In the genomic region with DNA sequence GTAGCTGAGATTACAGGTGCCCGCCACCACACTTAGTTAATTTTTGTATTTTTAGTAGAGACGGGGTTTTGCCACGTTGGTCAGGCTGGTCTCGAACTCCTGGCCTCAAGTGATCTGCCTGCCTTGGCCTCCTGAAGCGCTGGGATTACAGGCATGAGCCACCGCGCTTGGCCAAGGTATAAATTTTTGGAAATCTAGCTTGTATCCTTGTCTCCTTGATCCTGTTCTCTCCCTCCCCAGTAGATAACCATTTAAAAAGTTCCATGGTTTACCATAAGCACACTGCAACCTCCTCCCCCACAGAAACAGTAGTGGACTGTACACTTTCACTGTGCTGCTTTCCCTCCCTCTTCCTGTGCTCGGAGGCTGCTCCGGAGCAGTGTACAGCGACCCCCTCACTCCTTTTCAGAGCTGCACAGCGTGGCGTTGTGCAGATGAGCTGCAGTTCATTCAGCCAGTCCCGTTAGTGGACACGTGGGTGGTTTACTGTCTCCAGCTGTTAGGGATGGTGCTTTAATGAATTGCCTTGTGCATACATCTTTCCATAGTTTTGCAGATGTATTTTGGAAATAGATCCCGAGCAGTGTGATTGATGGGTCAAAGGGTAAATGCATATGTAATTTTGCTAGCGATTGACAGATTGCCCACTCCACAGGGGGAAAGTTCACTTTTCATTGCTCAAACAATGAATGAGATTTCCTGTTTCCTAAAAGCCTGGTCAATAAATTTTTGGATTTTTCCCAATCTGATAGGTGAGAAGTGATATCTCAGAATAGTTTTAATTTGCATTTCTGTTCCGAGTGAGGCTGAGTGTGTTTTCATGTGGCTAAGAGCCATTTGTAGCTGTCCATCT, we compare ENCODE assay signal across 1 cellular context.
TF ChIP-seq lines count a peak whose summit lies in the region.

No MANE protein-coding gene starts in this region.

TF ChIP-seq in H1, 55 proteins besides CTCF, POLR2A, EP300 and RAD21:
- TF ChIP-seq SIRT6 (IDR thresholded peaks at IDR 0.05; ENCODE audit: low read length), result no peak
- TF ChIP-seq BACH1 (IDR thresholded peaks at IDR 0.05; ENCODE audit: low read length), result no peak
- no peak for TF ChIP-seq JUND (IDR thresholded peaks at IDR 0.05; ENCODE audit: low read length)
- no peak for TF ChIP-seq CEBPB (IDR thresholded peaks at IDR 0.05; ENCODE audit: low read depth, low read length)
- TF ChIP-seq KDM5A (IDR thresholded peaks at IDR 0.05; ENCODE audit: low read length), result no peak
- TF ChIP-seq TCF12 (IDR thresholded peaks at IDR 0.05; ENCODE audit: low read depth, low read length), result no peak
- TF ChIP-seq ZNF274 (IDR thresholded peaks at IDR 0.05; ENCODE audit: borderline replicate concordance, extremely low read depth, low read length), result no peak
- TF ChIP-seq TBP (IDR thresholded peaks at IDR 0.05; ENCODE audit: low read depth, low read length), result no peak
